14 cellular contexts compared by ENCODE assay signal in the genomic region with DNA sequence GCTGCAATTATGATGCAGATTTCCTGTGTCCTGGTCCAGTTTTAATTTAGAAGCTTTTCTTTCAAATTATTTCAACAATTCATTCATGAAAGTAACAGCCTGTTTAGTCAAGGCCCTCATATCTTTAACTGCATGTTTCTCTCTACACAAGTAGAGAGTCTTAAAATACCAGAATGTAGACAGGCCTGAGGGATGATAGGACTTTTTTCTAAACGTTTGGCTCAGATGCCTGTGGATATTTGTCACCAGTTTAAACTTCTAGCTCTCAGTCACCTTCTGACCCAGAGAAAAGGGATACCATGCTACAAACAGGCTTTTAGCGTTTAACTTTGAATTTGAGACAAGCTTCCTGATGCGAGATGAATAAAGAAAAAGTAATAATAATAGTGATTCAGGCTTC. TPM values are rescaled to one million over a fixed set of nuclear protein-coding genes. Genes with fewer than 3 reads are reported as not detected.
A peak's percentile ranks its signal among the peaks of the same experiment; 100 is the strongest.
DNase-seq lines count a peak whose midpoint lies in the region; ATAC-seq and TF ChIP-seq lines count a peak whose summit lies in the region.
"Had no signal": no experiment of that assay in that cellular context is flagged by ENCODE, and none has a peak within 500 bp of the region (broad histone marks: within the 10 kb centered on the region; RNA-seq: fewer than 3 reads in every experiment).

No MANE protein-coding gene starts in this region.

- H3K4me3 ChIP-seq in A673 (ENCODE audit: low read depth, low read length, poor library complexity, severe bottlenecking) (no peak overlapping the region), fibroblast of lung (replicated peaks in 1 of 4; ENCODE audit: control extremely low read depth in 1 of 4, insufficient read depth in 1 of 4, low read depth in 3 of 4, low read length in 4 of 4) (no peak overlapping the region), neuron (ENCODE audit: low read length) (no peak overlapping the region)
- H3K4me3 ChIP-seq: lower lobe of right lung had no signal

- H2AFZ ChIP-seq in fibroblast of lung (ENCODE audit: low read length) (no peak overlapping the region), neuron (ENCODE audit: low read depth, low read length) (peak overlapping the region; percentile 70)

- no peaks in the 10 kb centered on the region for H4K20me1 ChIP-seq in fibroblast of lung (ENCODE audit: control insufficient read depth, extremely low read depth, insufficient read depth, low read length)

- DNase-seq in A673 (ENCODE audit: low spot score) (no peak), M059J (ENCODE audit: low read depth) (peak; percentile 85), fibroblast of lung (ENCODE audit: low read depth in 2 of 2) (peak; percentile 63 to 93), GM19240 (ENCODE audit: insufficient read length, low spot score) (no peak)
- no peak for DNase-seq in activated CD4-positive, alpha-beta memory T cell treated with anti-CD3 and anti-CD28 coated beads, Interleukin-2, amount 10 ng/mL, durations not matched to agents 7 days and 5 days
- DNase-seq: activated T-cell treated with anti-CD3 and anti-CD28 coated beads, Interleukin-2, amount 50 U/mL, for 48 hours; effector memory CD4-positive, alpha-beta T cell; Kasumi-1; lower lobe of right lung; NCI-H748 treated with DMSO at 0.1 percent for 48 hours; stimulated activated CD4-positive, alpha-beta T cell treated with anti-CD3 and anti-CD28 coated beads, Interleukin-1b, Interleukin-23, amount 100 ng/mL, for 48 hours had no signal

- no peak for TF ChIP-seq CTCF in A673 (conservative IDR thresholded peaks at IDR 0.05; ENCODE audit: low read depth, low read length)
- no peak for TF ChIP-seq CTCF in fibroblast of lung (conservative IDR thresholded peaks at IDR 0.05 in 1 of 2, IDR thresholded peaks at IDR 0.05 in 1 of 2; ENCODE audit: low read depth in 1 of 2, low read length in 2 of 2)

- POLR2A ChIA-PET in A673 (lab: Charles Lee; ENCODE audit: low non-redundant PET), result interaction anchor here (0.7 kb wide), 1 partner anchor 16 kb away, joined by 3 read pairs; a partner anchor contains a TSS
- POLR2A ChIA-PET in activated CD4-positive, alpha-beta memory T cell treated with anti-CD3 and anti-CD28 coated beads, Interleukin-2, amount 10 ng/mL, durations not matched to agents 7 days and 5 days (lab: Charles Lee), result no interaction called here

- H3K27ac ChIP-seq in A673 (ENCODE audit: low read depth, low read length, poor library complexity, severe bottlenecking), result peak overlapping the region; percentile 39
- H3K27ac ChIP-seq in fibroblast of lung (ENCODE audit: insufficient read depth, low read length), result peak overlapping the region; percentile 21
- H3K27ac ChIP-seq: lower lobe of right lung had no signal

- H3K4me1 Mint-ChIP-seq in activated CD4-positive, alpha-beta memory T cell treated with anti-CD3 and anti-CD28 coated beads, Interleukin-2, amount 10 ng/mL, durations not matched to agents 7 days and 5 days, result no peaks in the 10 kb centered on the region

- BruUV-seq in A673 (replicated peaks; lab: Mats Ljungman, UMichigan), result no TSS peak

- H3K27me3 Mint-ChIP-seq in activated CD4-positive, alpha-beta memory T cell treated with anti-CD3 and anti-CD28 coated beads, Interleukin-2, amount 10 ng/mL, durations not matched to agents 7 days and 5 days, result no peaks in the 10 kb centered on the region

- peaks cover 33% of the 10 kb centered on the region for H3K4me1 ChIP-seq in A673 (ENCODE audit: insufficient read depth, low read length, poor library complexity, severe bottlenecking)
- H3K4me1 ChIP-seq in fibroblast of lung (ENCODE audit: control insufficient read depth, extremely low read depth, insufficient read depth, low read length), result peaks cover 9% of the 10 kb centered on the region
- peaks cover 12% of the 10 kb centered on the region for H3K4me1 ChIP-seq in neuron (ENCODE audit: insufficient read depth, low read length)

- no peak overlapping the region for H3K27ac Mint-ChIP-seq in activated CD4-positive, alpha-beta memory T cell treated with anti-CD3 and anti-CD28 coated beads, Interleukin-2, amount 10 ng/mL, durations not matched to agents 7 days and 5 days

- no peaks in the 10 kb centered on the region for H3K9me3 ChIP-seq in A673 (ENCODE audit: low read depth, low read length, poor library complexity, severe bottlenecking)
- no peaks in the 10 kb centered on the region for H3K9me3 ChIP-seq in fibroblast of lung (ENCODE audit: control insufficient read depth, insufficient read depth, low read depth, low read length)
- H3K9me3 ChIP-seq in neuron (ENCODE audit: low read length), result no peaks in the 10 kb centered on the region
- H3K9me3 ChIP-seq: lower lobe of right lung had no signal

- intact Hi-C loops in A673 (cut with micrococcal nuclease; ENCODE audit: unreplicated experiment), result no loop called here

- no peaks in the 10 kb centered on the region for H3K36me3 Mint-ChIP-seq in activated CD4-positive, alpha-beta memory T cell treated with anti-CD3 and anti-CD28 coated beads, Interleukin-2, amount 10 ng/mL, durations not matched to agents 7 days and 5 days (ENCODE audit: low read depth)

- H3K4me3 Mint-ChIP-seq in activated CD4-positive, alpha-beta memory T cell treated with anti-CD3 and anti-CD28 coated beads, Interleukin-2, amount 10 ng/mL, durations not matched to agents 7 days and 5 days, result no peak overlapping the region

- peaks cover 90% of the 10 kb centered on the region for H3K79me2 ChIP-seq in fibroblast of lung (ENCODE audit: control insufficient read depth, insufficient read depth, low read length)

- H3K9me3 Mint-ChIP-seq in activated CD4-positive, alpha-beta memory T cell treated with anti-CD3 and anti-CD28 coated beads, Interleukin-2, amount 10 ng/mL, durations not matched to agents 7 days and 5 days, result no peaks in the 10 kb centered on the region

- H3K27me3 ChIP-seq in A673 (replicated peaks; ENCODE audit: insufficient read depth, low read depth, low read length, poor library complexity), result no peaks in the 10 kb centered on the region
- no peaks in the 10 kb centered on the region for H3K27me3 ChIP-seq in fibroblast of lung (ENCODE audit: control insufficient read depth, insufficient read depth, low read length)
- no peaks in the 10 kb centered on the region for H3K27me3 ChIP-seq in neuron (ENCODE audit: insufficient read depth, low read length)

- ATAC-seq in HG02840 (IDR thresholded peaks at IDR 0.05; ENCODE audit: low FRiP score, unreplicated experiment) (no peak), GM21737 (IDR thresholded peaks at IDR 0.05; ENCODE audit: unreplicated experiment) (no peak)

- peak overlapping the region; percentile 65 for H3K4me2 ChIP-seq in fibroblast of lung (ENCODE audit: extremely low read depth, insufficient read depth, low read length)

- CTCF ChIA-PET in A673 (lab: Charles Lee), result no interaction called here
- CTCF ChIA-PET in activated CD4-positive, alpha-beta memory T cell treated with anti-CD3 and anti-CD28 coated beads, Interleukin-2, amount 10 ng/mL, durations not matched to agents 7 days and 5 days (lab: Charles Lee), result no interaction called here

- H3K36me3 ChIP-seq in A673 (ENCODE audit: insufficient read depth, low read length, poor library complexity, severe bottlenecking) (no peaks in the 10 kb centered on the region), fibroblast of lung (ENCODE audit: control insufficient read depth, insufficient read depth, low read length) (no peaks in the 10 kb centered on the region), neuron (ENCODE audit: insufficient read depth, low read length) (no peaks in the 10 kb centered on the region)
- H3K36me3 ChIP-seq: lower lobe of right lung had no signal

- no peak overlapping the region for H3K9ac ChIP-seq in fibroblast of lung (ENCODE audit: insufficient read depth, low read length)

RNA-seq across cellular contexts. Expression of a gene that starts 15.7 kb away (rescaled TPM):
- 90.7 and 92.2 TPM in 2 replicates for total RNA-seq in A673 (2021)
- total RNA-seq in M059J (2014; rRNA removed; shearing (Covaris generic)), result 131 and 221 TPM in 2 replicates
- 200 and 253 TPM in 2 replicates for total RNA-seq in fibroblast of lung
- 93.1 and 353 TPM in 2 replicates for polyA plus RNA-seq in fibroblast of lung
- 101 and 369 TPM in 2 replicates for polyA plus RNA-seq in fibroblast of lung (2012)
- polyA minus RNA-seq in fibroblast of lung (ENCODE audit: low replicate concordance), result 109 and 270 TPM in 2 replicates
- total RNA-seq in activated CD4-positive, alpha-beta memory T cell treated with anti-CD3 and anti-CD28 coated beads, Interleukin-2, amount 10 ng/mL, durations not matched to agents 7 days and 5 days, result 1 to 10 TPM; 1.6 to 1.7 TPM

Comparison
In these comparisons a context has a peak if more than half of its experiments do, and no peak if none do; other contexts are left out.
1. DNase-seq: peak in M059J (single experiment) and fibroblast of lung (2 of 2); none in A673 (single experiment), GM19240 (single experiment) and activated CD4-positive, alpha-beta memory T cell treated with anti-CD3 and anti-CD28 coated beads, Interleukin-2, amount 10 ng/mL, durations not matched to agents 7 days and 5 days (single experiment).
2. RNA of a gene that starts 15.7 kb away (total RNA-seq): 200 to 253 TPM in fibroblast of lung, 131 to 221 TPM in M059J and 90.7 to 92.2 TPM in A673; 1.6 to 1.7 TPM in activated CD4-positive, alpha-beta memory T cell treated with anti-CD3 and anti-CD28 coated beads, Interleukin-2, amount 10 ng/mL, durations not matched to agents 7 days and 5 days; every median in the first group is over 10 times any median in the second.